ENCODE assay signal across 8 cellular contexts in the genomic region with DNA sequence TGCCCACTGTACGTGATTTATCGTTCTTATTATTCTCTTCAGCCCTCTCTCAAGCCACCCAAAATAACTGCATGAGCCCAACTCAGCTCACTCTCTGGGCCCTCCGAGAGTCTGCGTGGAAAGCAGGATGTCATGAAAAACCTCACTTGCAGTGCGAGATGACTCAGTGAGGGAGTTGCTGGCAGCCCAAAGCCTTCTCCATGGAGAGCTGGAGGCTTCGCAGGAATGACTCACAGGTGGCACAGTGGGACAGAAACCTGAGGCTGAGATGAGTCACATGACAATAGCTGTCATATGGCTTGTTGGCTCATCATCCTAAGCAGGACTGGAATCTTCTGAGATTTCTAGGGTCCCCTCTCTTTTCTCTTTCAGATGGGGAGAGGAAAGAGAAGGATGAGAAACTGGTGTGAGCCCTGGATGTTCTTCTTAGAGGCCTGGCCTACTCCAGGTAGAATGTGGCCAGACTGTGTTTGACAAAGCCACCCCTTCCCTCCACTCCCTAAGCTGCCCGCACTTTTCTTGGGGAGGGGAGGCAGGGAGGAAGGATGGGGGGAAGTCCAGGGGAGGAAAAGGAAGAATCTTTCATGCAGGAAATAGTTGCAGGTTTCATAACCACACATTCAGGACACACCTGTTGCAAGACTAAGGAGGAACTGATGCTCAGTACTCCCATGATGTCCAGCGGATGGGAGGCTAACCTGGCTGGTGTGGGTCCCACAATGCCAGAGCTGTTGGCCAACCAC.
DNase-seq lines count a peak whose midpoint lies in the region; ATAC-seq and TF ChIP-seq lines count a peak whose summit lies in the region.

No MANE protein-coding gene starts in this region.

- no CpG with 5 or more reads among the region's 8 CpGs for WGBS in neuronal stem cell (ENCODE audit: extremely low coverage in 2 of 2, insufficient read length in 2 of 2, insufficient replicate concordance in 1 of 2), 2 donors

- H4K91ac ChIP-seq in neuronal stem cell (ENCODE audit: low read depth, low read length, poor library complexity), result no peak overlapping the region

- H3K4me1 ChIP-seq in neuronal stem cell (ENCODE audit: control insufficient read depth in 2 of 2, insufficient read depth in 1 of 2, low read depth in 1 of 2, low read length in 2 of 2), result no peaks in the 10 kb centered on the region

- H3K36me3 ChIP-seq in neuronal stem cell (replicated peaks in 1 of 2; ENCODE audit: control insufficient read depth in 2 of 2, insufficient read depth in 2 of 2, low read length in 2 of 2), result no peaks in the 10 kb centered on the region

- no peaks in the 10 kb centered on the region for H3K9me3 ChIP-seq in neuronal stem cell (replicated peaks in 1 of 2; ENCODE audit: control insufficient read depth in 2 of 2, insufficient read depth in 1 of 2, low read depth in 1 of 2, low read length in 2 of 2)

- H4K8ac ChIP-seq in neuronal stem cell (ENCODE audit: low read depth, low read length), result no peak overlapping the region

- H3K18ac ChIP-seq in neuronal stem cell (ENCODE audit: low read length), result peak overlapping the region; percentile 33

- H3K27ac ChIP-seq in neuronal stem cell (replicated peaks; ENCODE audit: low read length), result no peak overlapping the region

- no peak overlapping the region for H3K9ac ChIP-seq in neuronal stem cell (ENCODE audit: low read depth, low read length, poor library complexity)

- peaks cover 0 to under 1% (median 0%) of the 10 kb centered on the region in 3 experiments for H3K27me3 ChIP-seq in neuronal stem cell (ENCODE audit: control insufficient read depth in 3 of 3, insufficient read depth in 3 of 3, low read depth in 1 of 3, low read length in 3 of 3)

- in situ Hi-C loops in astrocyte of the cerebellum (cut with HindIII; ENCODE audit: low sequenced_read_pairs), result no loop called here

- no peak overlapping the region for H2BK12ac ChIP-seq in neuronal stem cell (ENCODE audit: low read length)

- H3K14ac ChIP-seq in neuronal stem cell (ENCODE audit: low read length), result no peak overlapping the region

- H2AFZ ChIP-seq in neuronal stem cell (ENCODE audit: low read length), result no peak overlapping the region

- TF ChIP-seq CTCF in AG04449 (IDR thresholded peaks at IDR 0.05; ENCODE audit: insufficient read depth, low read length, missing control alignments), result no peak
- TF ChIP-seq CTCF in astrocyte of the cerebellum (IDR thresholded peaks at IDR 0.05; ENCODE audit: low read depth, low read length, missing control alignments), result no peak

- H2BK15ac ChIP-seq in neuronal stem cell (ENCODE audit: low read length), result peak overlapping the region; percentile 77

- DNase-seq in AG04449 (ENCODE audit: low read depth, low spot score), result peak; percentile 56
- DNase-seq in HEK293T (ENCODE audit: extremely low spot score), result peak; percentile 46
- peak; percentile 92 for DNase-seq in astrocyte of the cerebellum (ENCODE audit: low read depth)
- no peak for DNase-seq in neuronal stem cell (ENCODE audit: low spot score)
- DNase-seq in CD1c-positive myeloid dendritic cell (ENCODE audit: extremely low spot score), result no peak
- no peak for DNase-seq in NCI-H774 (lab: John Stamatoyannopoulos, UW)
- no peak for DNase-seq in NCI-H1930 (lab: John Stamatoyannopoulos, UW)

- H3K79me1 ChIP-seq in neuronal stem cell (ENCODE audit: low read depth, low read length), result no peaks in the 10 kb centered on the region

- H3K4me2 ChIP-seq in neuronal stem cell (ENCODE audit: insufficient read depth, low read length, poor library complexity, severe bottlenecking), result no peak overlapping the region

- ATAC-seq in GM18870 (IDR thresholded peaks at IDR 0.05; ENCODE audit: unreplicated experiment), result no peak

- H3K4me3 ChIP-seq in AG04449 (ENCODE audit: low read depth, low read length) (no peak overlapping the region), astrocyte of the cerebellum (ENCODE audit: low read depth, low read length) (no peak overlapping the region), neuronal stem cell (ENCODE audit: low read length in 2 of 2) (no peak overlapping the region)

- H2BK120ac ChIP-seq in neuronal stem cell (ENCODE audit: low read depth, low read length), result no peak overlapping the region

- H3K23ac ChIP-seq in neuronal stem cell (ENCODE audit: low read depth, low read length, poor library complexity), result no peak overlapping the region

- peak overlapping the region; percentile 90 for H2AK5ac ChIP-seq in neuronal stem cell (ENCODE audit: low read depth, low read length)

- POLR2A ChIA-PET in AG04449 (lab: Yijun Ruan, JAX), result no interaction called here
- POLR2A ChIA-PET in HEK293T (lab: Yijun Ruan, JAX), result no interaction called here

- H2BK5ac ChIP-seq in neuronal stem cell (ENCODE audit: low read length), result no peak overlapping the region

- H3K4ac ChIP-seq in neuronal stem cell (ENCODE audit: low read length), result no peak overlapping the region

- CTCF ChIA-PET in AG04449 (lab: Yijun Ruan, JAX) (no interaction called here), HEK293T (lab: Yijun Ruan, JAX) (no interaction called here)

TF ChIP-seq in HEK293T, 16 proteins besides CTCF, POLR2A, EP300 and RAD21:
- TF ChIP-seq NFRKB (IDR thresholded peaks at IDR 0.05) (no peak), CTBP1 (IDR thresholded peaks at IDR 0.05; ENCODE audit: borderline replicate concordance) (no peak), FOXM1 (IDR thresholded peaks at IDR 0.05; ENCODE audit: borderline replicate concordance) (no peak), L3MBTL2 (conservative IDR thresholded peaks at IDR 0.05) (no peak), PKNOX1 (IDR thresholded peaks at IDR 0.05) (no peak), LEF1 (IDR thresholded peaks at IDR 0.05; ENCODE audit: borderline replicate concordance) (no peak), BHLHE40 (IDR thresholded peaks at IDR 0.05; ENCODE audit: borderline replicate concordance) (no peak), ZNF384 (IDR thresholded peaks at IDR 0.05) (no peak), FOXK2 (IDR thresholded peaks at IDR 0.05) (no peak), SUZ12 (IDR thresholded peaks at IDR 0.05) (no peak), SP1 (IDR thresholded peaks at IDR 0.05) (no peak), ELF4 (IDR thresholded peaks at IDR 0.05) (no peak), ARNT (IDR thresholded peaks at IDR 0.05) (no peak), TARDBP (IDR thresholded peaks at IDR 0.05) (no peak), FOXA1 (IDR thresholded peaks at IDR 0.05) (no peak), HDGF (IDR thresholded peaks at IDR 0.05; ENCODE audit: borderline replicate concordance) (no peak)

Comparison
In these comparisons a context has a peak if more than half of its experiments do, and no peak if none do; other contexts are left out.
1. DNase-seq: peak in AG04449 (single experiment), HEK293T (single experiment) and astrocyte of the cerebellum (single experiment); none in neuronal stem cell (single experiment), CD1c-positive myeloid dendritic cell (single experiment), NCI-H774 (single experiment) and NCI-H1930 (0 of 2).